ENCODE assay signal across 13 cellular contexts in the genomic region with DNA sequence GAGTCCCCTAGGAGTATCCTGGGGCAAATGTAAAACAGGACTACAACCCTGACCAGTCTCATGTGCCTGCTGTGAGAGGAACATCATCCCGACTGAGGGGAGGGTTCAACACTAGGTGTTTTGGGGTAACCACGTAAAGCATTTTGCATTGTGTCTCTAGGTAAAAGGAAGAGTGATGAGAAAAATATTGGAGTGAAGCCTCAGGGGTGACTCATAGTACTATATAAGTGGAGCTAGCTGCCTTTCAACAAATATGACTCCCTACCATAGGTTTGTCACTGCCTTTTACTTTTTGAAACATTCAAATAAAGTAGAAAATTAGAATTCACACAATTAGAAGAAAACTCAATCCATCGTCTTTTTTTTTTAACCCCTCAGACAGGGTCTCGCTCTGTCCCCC. TPM values are rescaled to one million over a fixed set of nuclear protein-coding genes. Genes with fewer than 3 reads are reported as not detected.
DNase-seq lines count a peak whose midpoint lies in the region; ATAC-seq, FAIRE-seq and TF ChIP-seq lines count a peak whose summit lies in the region.
"Had no signal": no experiment of that assay in that cellular context is flagged by ENCODE, and none has a peak within 500 bp of the region (broad histone marks: within the 10 kb centered on the region; RNA-seq: fewer than 3 reads in every experiment).

No MANE protein-coding gene starts in this region.

- H3K9ac ChIP-seq in MM.1S (ENCODE audit: low read length) (no peak overlapping the region), endothelial cell of umbilical vein (replicated peaks; ENCODE audit: extremely low read depth, insufficient read depth, low read length) (no peak overlapping the region)

- FAIRE-seq in endothelial cell of umbilical vein (lab: Jason Lieb, UNC), result peak; percentile 42
- FAIRE-seq: G401.6, H54 had no signal

- no peaks in the 10 kb centered on the region for H3K9me1 ChIP-seq in endothelial cell of umbilical vein (replicated peaks; ENCODE audit: control insufficient read depth, extremely low read depth, insufficient read depth, low read length)

- CTCF ChIA-PET in CD8-positive, alpha-beta memory T cell (lab: Charles Lee), result interaction anchor here (4.2 to 8.3 kb wide), 3 partner anchors 14 to 66 kb away, joined by 81 to 289 read pairs (median 201); no protein-coding TSS in a partner anchor
- CTCF ChIA-PET in endothelial cell of umbilical vein (lab: Charles Lee), result interaction anchor here (0.8 to 6.5 kb wide), 5 partner anchors 11 to 101 kb away, joined by 3 to 171 read pairs (median 8); a partner anchor contains a TSS

- peaks cover 34 to 59% (median 36%) of the 10 kb centered on the region in 3 donors for H3K4me1 Mint-ChIP-seq in CD8-positive, alpha-beta memory T cell

- POLR2A ChIA-PET in CD8-positive, alpha-beta memory T cell (lab: Charles Lee), result no interaction called here
- POLR2A ChIA-PET in endothelial cell of umbilical vein (lab: Charles Lee), result no interaction called here

- H4K20me1 ChIP-seq in MM.1S (ENCODE audit: insufficient read depth, low read length) (no peaks in the 10 kb centered on the region; the same call in 1 of the 2 replicates), endothelial cell of umbilical vein (replicated peaks; ENCODE audit: control insufficient read depth, extremely low read depth, insufficient read depth, low read length) (no peaks in the 10 kb centered on the region)

- H3K9me2 ChIP-seq in MM.1S (replicated peaks; ENCODE audit: insufficient read depth, low read length), result no peaks in the 10 kb centered on the region

- H3K27ac ChIP-seq in CD8-positive, alpha-beta memory T cell (ENCODE audit: low read depth, low read length), result no peak overlapping the region
- H3K27ac ChIP-seq in MM.1S (ENCODE audit: low read length) (no peak overlapping the region), endothelial cell of umbilical vein (ENCODE audit: insufficient read depth, low read depth, low read length) (no peak overlapping the region)
- H3K27ac ChIP-seq: prostate gland had no signal

- ATAC-seq in HG02884 (IDR thresholded peaks at IDR 0.05; ENCODE audit: unreplicated experiment), result no peak

- no peak overlapping the region for H3K4me3 Mint-ChIP-seq in CD8-positive, alpha-beta memory T cell

- no peaks in the 10 kb centered on the region for H3K27me3 ChIP-seq in CD8-positive, alpha-beta memory T cell (ENCODE audit: insufficient read depth, low read length, poor library complexity, severe bottlenecking)
- no peaks in the 10 kb centered on the region for H3K27me3 ChIP-seq in MM.1S (replicated peaks; ENCODE audit: insufficient read depth, low read length)
- no peaks in the 10 kb centered on the region for H3K27me3 ChIP-seq in endothelial cell of umbilical vein (ENCODE audit: control insufficient read depth in 2 of 2, insufficient read depth in 2 of 2, low read length in 2 of 2)

- TF ChIP-seq POLR2A in endothelial cell of umbilical vein (IDR thresholded peaks at IDR 0.05; ENCODE audit: low read depth, low read length), result no peak

- no peak for DNase-seq in CD8-positive, alpha-beta memory T cell
- DNase-seq in MM.1S (peak; percentile 1), endothelial cell of umbilical vein (ENCODE audit: low read depth, low spot score) (no peak), renal cortical epithelial cell (ENCODE audit: low read depth) (peak; percentile 25), NCI-H526 (lab: John Stamatoyannopoulos, UW) (no peak), DMS153 treated with DMSO at 0.1 percent for 48 hours (lab: John Stamatoyannopoulos, UW; ENCODE audit: unreplicated experiment) (no peak)
- DNase-seq: midbrain, NCI-H2029 treated with DMSO at 0.1 percent for 48 hours, SIG-M5 had no signal

- peaks cover 6% of the 10 kb centered on the region; the same call in 1 of the 2 replicates for H3F3A ChIP-seq in MM.1S (ENCODE audit: insufficient read depth, low read length)

- no peaks in the 10 kb centered on the region for H3K36me3 ChIP-seq in CD8-positive, alpha-beta memory T cell (ENCODE audit: insufficient read depth, low read length)
- no peaks in the 10 kb centered on the region for H3K36me3 ChIP-seq in MM.1S (replicated peaks; ENCODE audit: insufficient read depth, low read length)
- H3K36me3 ChIP-seq in endothelial cell of umbilical vein (ENCODE audit: control insufficient read depth in 2 of 2, extremely low read depth in 1 of 2, insufficient read depth in 2 of 2, low read length in 2 of 2), result peaks cover 0 to 2% of the 10 kb centered on the region in 2 experiments
- H3K36me3 ChIP-seq: prostate gland had no signal

- TF ChIP-seq CTCF in MM.1S (IDR thresholded peaks at IDR 0.05; ENCODE audit: low read length), result no peak
- no peak for TF ChIP-seq CTCF in endothelial cell of umbilical vein (IDR thresholded peaks at IDR 0.05; ENCODE audit: extremely low read depth in 1 of 2, insufficient read depth in 1 of 2, low read depth in 1 of 2, low read length in 2 of 2)

- H3K4me2 ChIP-seq in MM.1S (ENCODE audit: low read depth, low read length), result no peak overlapping the region
- H3K4me2 ChIP-seq in endothelial cell of umbilical vein (ENCODE audit: insufficient read depth, low read length), result no peak overlapping the region

- intact Hi-C loops in endothelial cell of umbilical vein (cut with micrococcal nuclease), result no loop called here

- H3K79me2 ChIP-seq in MM.1S (ENCODE audit: low read length) (peaks cover 10% of the 10 kb centered on the region), endothelial cell of umbilical vein (ENCODE audit: control insufficient read depth, insufficient read depth, low read length) (peaks cover 6% of the 10 kb centered on the region)

- no peak overlapping the region for H2AFZ ChIP-seq in MM.1S (ENCODE audit: low read length)
- no peak overlapping the region for H2AFZ ChIP-seq in endothelial cell of umbilical vein (ENCODE audit: low read depth, low read length)

- peaks cover 0 to 2% of the 10 kb centered on the region in 2 donors for H3K27me3 Mint-ChIP-seq in CD8-positive, alpha-beta memory T cell

- H3K9me3 Mint-ChIP-seq in CD8-positive, alpha-beta memory T cell, result no peaks in the 10 kb centered on the region

- no TSS peak for BruUV-seq in endothelial cell of umbilical vein (replicated peaks; lab: Mats Ljungman, UMichigan)

- H3K4me3 ChIP-seq in CD8-positive, alpha-beta memory T cell (ENCODE audit: low read length), result no peak overlapping the region
- H3K4me3 ChIP-seq in MM.1S (ENCODE audit: low read length) (no peak overlapping the region), endothelial cell of umbilical vein (replicated peaks in 1 of 3; ENCODE audit: insufficient read depth in 1 of 3, low read depth in 1 of 3, low read length in 3 of 3) (no peak overlapping the region)
- H3K4me3 ChIP-seq: prostate gland had no signal

- dilution Hi-C loops in endothelial cell of umbilical vein (cut with MboI; ENCODE audit: extremely low pct_ligation_motif_present, low sequenced_read_pairs), result no loop called here

- peaks cover 0 to 15% (median 0%) of the 10 kb centered on the region in 3 donors for H3K36me3 Mint-ChIP-seq in CD8-positive, alpha-beta memory T cell

- peak overlapping the region in 5 of 8 donors; percentile 71 to 93 (median 78) for H3K27ac Mint-ChIP-seq in CD8-positive, alpha-beta memory T cell

- peaks cover 43% of the 10 kb centered on the region for H3K4me1 ChIP-seq in CD8-positive, alpha-beta memory T cell (ENCODE audit: insufficient read depth, low read length)
- peaks cover 11% of the 10 kb centered on the region for H3K4me1 ChIP-seq in MM.1S (ENCODE audit: low read length)
- peaks cover 9% of the 10 kb centered on the region for H3K4me1 ChIP-seq in endothelial cell of umbilical vein (ENCODE audit: control insufficient read depth, extremely low read depth, insufficient read depth, low read length)

- H3K9me3 ChIP-seq in CD8-positive, alpha-beta memory T cell (ENCODE audit: low read length), result no peaks in the 10 kb centered on the region
- H3K9me3 ChIP-seq in MM.1S (replicated peaks; ENCODE audit: insufficient read depth, low read length), result no peaks in the 10 kb centered on the region
- H3K9me3 ChIP-seq in endothelial cell of umbilical vein (replicated peaks; ENCODE audit: control insufficient read depth, insufficient read depth, low read length), result no peaks in the 10 kb centered on the region
- H3K9me3 ChIP-seq: prostate gland had no signal

TF ChIP-seq in endothelial cell of umbilical vein, 7 proteins besides CTCF, POLR2A, EP300 and RAD21:
- TF ChIP-seq FOS (IDR thresholded peaks at IDR 0.05; ENCODE audit: borderline replicate concordance, insufficient read depth, low read length) (peak; percentile 26), GATA2 (IDR thresholded peaks at IDR 0.05; ENCODE audit: insufficient read depth, insufficient read length, low read depth, low read length) (no peak)

RNA-seq across cellular contexts. Expression of gene CAMK2G, which starts 2.6 kb away (rescaled TPM):
- total RNA-seq in CD8-positive, alpha-beta memory T cell, result 10 to 100 TPM; 17.3 to 17.5 TPM
- 8.1 TPM for polyA plus RNA-seq in CD8-positive, alpha-beta memory T cell
- total RNA-seq in endothelial cell of umbilical vein (28.1 and 33.6 TPM in 2 replicates), renal cortical epithelial cell (20.3 and 21.1 TPM in 2 replicates)
- polyA plus RNA-seq in endothelial cell of umbilical vein, result 26.8 and 27.2 TPM in 2 replicates
- 27.3 and 29.6 TPM in 2 replicates for polyA plus RNA-seq in endothelial cell of umbilical vein (2011; cell fraction: cytosol; rRNA removed)
- 71.3 and 74.1 TPM in 2 replicates for polyA plus RNA-seq in endothelial cell of umbilical vein (2011; cell fraction: nucleus; rRNA removed)
- polyA plus RNA-seq in endothelial cell of umbilical vein (2012), result 23.6 and 26.7 TPM in 2 replicates
- 35.0 and 38.8 TPM in 2 replicates for polyA minus RNA-seq in endothelial cell of umbilical vein
- polyA minus RNA-seq in endothelial cell of umbilical vein (2011; cell fraction: cytosol; rRNA and poly(A)+ RNA removed), result 12.7 TPM
- polyA minus RNA-seq in endothelial cell of umbilical vein (2011; cell fraction: nucleus; rRNA and poly(A)+ RNA removed), result 22.1 and 30.7 TPM in 2 replicates

RNA-seq across cellular contexts. Expression of gene PLAU, which starts 34.0 kb away (rescaled TPM):
- total RNA-seq in CD8-positive, alpha-beta memory T cell, result 1 to 10 TPM; 1.2 to 1.6 TPM
- not detected for polyA plus RNA-seq in CD8-positive, alpha-beta memory T cell
- 32.5 and 34.9 TPM in 2 replicates for total RNA-seq in endothelial cell of umbilical vein
- polyA plus RNA-seq in endothelial cell of umbilical vein, result 22.0 and 23.6 TPM in 2 replicates
- polyA plus RNA-seq in endothelial cell of umbilical vein (2011; cell fraction: cytosol; rRNA removed), result 31.7 and 33.2 TPM in 2 replicates
- 33.4 and 36.3 TPM in 2 replicates for polyA plus RNA-seq in endothelial cell of umbilical vein (2011; cell fraction: nucleus; rRNA removed)
- 39.8 and 90.5 TPM in 2 replicates for polyA plus RNA-seq in endothelial cell of umbilical vein (2012)
- polyA minus RNA-seq in endothelial cell of umbilical vein, result 13.1 and 19.7 TPM in 2 replicates
- polyA minus RNA-seq in endothelial cell of umbilical vein (2011; cell fraction: cytosol; rRNA and poly(A)+ RNA removed), result 3.0 TPM
- polyA minus RNA-seq in endothelial cell of umbilical vein (2011; cell fraction: nucleus; rRNA and poly(A)+ RNA removed), result 5.0 TPM in 2 replicates
- 238 and 1,509 TPM in 2 replicates for total RNA-seq in renal cortical epithelial cell

Comparison
In these comparisons a context has a peak if more than half of its experiments do, and no peak if none do; other contexts are left out.
1. DNase-seq: peak in MM.1S (single experiment) and renal cortical epithelial cell (single experiment); none in CD8-positive, alpha-beta memory T cell (0 of 5), endothelial cell of umbilical vein (single experiment), NCI-H526 (0 of 2) and DMS153 treated with DMSO at 0.1 percent for 48 hours (single experiment).
2. RNA of gene PLAU, which starts 34.0 kb away (total RNA-seq): 238 to 1,509 TPM in renal cortical epithelial cell and 32.5 to 34.9 TPM in endothelial cell of umbilical vein; 1.2 to 1.6 TPM in CD8-positive, alpha-beta memory T cell; every median in the first group is over 10 times any median in the second.